19 cellular contexts compared by ENCODE assay signal in the genomic region with DNA sequence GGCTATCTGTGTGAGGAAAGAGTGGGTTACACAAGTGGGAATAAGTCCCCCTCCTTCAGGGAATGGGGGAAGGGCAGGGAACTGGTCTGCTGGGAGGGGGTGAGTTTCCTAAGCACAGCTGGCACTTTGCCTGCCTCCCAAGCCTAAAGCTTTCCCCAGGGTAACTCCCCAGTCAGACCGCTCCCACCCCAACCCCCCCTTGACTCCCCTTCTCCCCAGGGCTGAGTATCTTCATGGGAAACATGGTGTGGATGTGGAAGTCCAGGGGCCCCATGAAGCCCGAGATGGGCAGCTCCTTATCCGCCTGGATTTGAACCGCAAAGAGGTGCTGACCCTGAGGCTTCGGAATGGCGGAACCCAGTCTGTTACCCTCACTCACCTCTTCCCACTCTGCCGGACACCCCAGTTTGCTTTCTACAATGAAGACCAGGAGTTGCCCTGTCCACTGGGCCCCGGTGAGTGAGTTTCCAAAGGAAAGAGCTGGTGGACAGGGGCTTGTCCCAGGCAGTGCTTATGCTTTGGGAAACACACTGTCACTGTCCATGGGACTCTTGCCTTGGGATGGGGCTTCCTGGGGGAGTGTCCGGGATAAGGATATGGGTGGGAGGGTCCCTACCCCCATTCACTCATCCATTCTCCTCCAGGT. TPM values are rescaled to one million over a fixed set of nuclear protein-coding genes. Genes with fewer than 3 reads are reported as not detected.
DNase-seq lines count a peak whose midpoint lies in the region; ATAC-seq and TF ChIP-seq lines count a peak whose summit lies in the region.
"Had no signal": no experiment of that assay in that cellular context is flagged by ENCODE, and none has a peak within 500 bp of the region (broad histone marks: within the 10 kb centered on the region; RNA-seq: fewer than 3 reads in every experiment).

No MANE protein-coding gene starts in this region.

- TF ChIP-seq CTCF in PC-3 (conservative IDR thresholded peaks at IDR 0.05; ENCODE audit: low read depth, low read length) (no peak), heart left ventricle (IDR thresholded peaks at IDR 0.05) (no peak), coronary artery (IDR thresholded peaks at IDR 0.05) (no peak)

- POLR2A ChIA-PET in PC-3 (lab: Charles Lee; ENCODE audit: unreplicated experiment): no interaction called here

- H3K9ac ChIP-seq in PC-3 (ENCODE audit: low read length) (no peak overlapping the region), skeletal muscle tissue (ENCODE audit: low read depth in 1 of 3, low read length in 3 of 3) (peak overlapping the region in 1 of 3 donors; percentile 40)

- no peak overlapping the region for H3K4me3 ChIP-seq in PC-3 (ENCODE audit: low read length)
- no peak overlapping the region for H3K4me3 ChIP-seq in heart left ventricle
- no peak overlapping the region for H3K4me3 ChIP-seq in skeletal muscle tissue (ENCODE audit: low read length in 3 of 3)
- H3K4me3 ChIP-seq in coronary artery: no peak overlapping the region
- H3K4me3 ChIP-seq: mucosa of descending colon, thoracic aorta had no signal

- intact Hi-C loops in PC-3 (cut with micrococcal nuclease) (no loop called here), heart left ventricle (cut with DNase I) (no loop called here)

- no peaks in the 10 kb centered on the region for H3F3A ChIP-seq in PC-3 (ENCODE audit: low read length, unreplicated experiment)

- no peaks in the 10 kb centered on the region for H3K9me2 ChIP-seq in PC-3 (replicated peaks; ENCODE audit: low read length)

- no peak for TF ChIP-seq POLR2A in heart left ventricle (IDR thresholded peaks at IDR 0.05)

- H3K79me2 ChIP-seq in PC-3 (ENCODE audit: low read length): no peaks in the 10 kb centered on the region

- no peaks in the 10 kb centered on the region for H4K20me1 ChIP-seq in PC-3 (ENCODE audit: low read length)

- CTCF ChIA-PET in PC-3 (lab: Charles Lee): no interaction called here

- H3K4me1 ChIP-seq in PC-3 (ENCODE audit: insufficient read depth, low read length) (no peaks in the 10 kb centered on the region), heart left ventricle (peaks cover 0 to 32% (median 4%) of the 10 kb centered on the region in 12 donors), skeletal muscle tissue (ENCODE audit: control insufficient read depth in 3 of 3, insufficient read depth in 3 of 3, low read length in 3 of 3) (peaks cover 4 to 13% (median 6%) of the 10 kb centered on the region in 3 donors)

- DNase-seq in PC-3: no peak
- DNase-seq in heart left ventricle: no peak
- no peak for DNase-seq in DMS53 (lab: John Stamatoyannopoulos, UW)
- DNase-seq in coronary artery (ENCODE audit: low spot score): no peak
- no peak for DNase-seq in stimulated activated naive B cell treated with anti-CD40 and anti-IgM and Interleukin-4, amounts not matched to agents 10 μg/mL and 1 μg/mL and 100 μg/mL, for 72 hours
- DNase-seq: activated gamma-delta T cell treated with Interleukin-2 at 50 U/mL for 16 hours; caudate nucleus; CD8-positive, alpha-beta memory T cell; HFFc6; MM.1S; mucosa of descending colon; NCI-H2171 treated with DMSO at 0.1 percent for 48 hours; NCI-H82; OCI-M1; T-helper 17 cell had no signal

- 86 to 99% (median 90%) methylated on average over 8 to 9 of the region's 9 CpGs for whole genome bisulfite sequencing in heart left ventricle, 4 donors

- H3K9me3 Mint-ChIP-seq in stimulated activated naive B cell treated with anti-CD40 and anti-IgM and Interleukin-4, amounts not matched to agents 10 μg/mL and 1 μg/mL and 100 μg/mL, for 72 hours: no peaks in the 10 kb centered on the region
- H3K9me3 Mint-ChIP-seq: CD8-positive, alpha-beta memory T cell; HFFc6; IgD-negative memory B cell had no signal

- no peaks in the 10 kb centered on the region for H3K27me3 Mint-ChIP-seq in stimulated activated naive B cell treated with anti-CD40 and anti-IgM and Interleukin-4, amounts not matched to agents 10 μg/mL and 1 μg/mL and 100 μg/mL, for 72 hours
- H3K27me3 Mint-ChIP-seq: CD8-positive, alpha-beta memory T cell; IgD-negative memory B cell; T-helper 17 cell had no signal

- TSS peak; percentile 27 for BruUV-seq in PC-3 (replicated peaks; lab: Mats Ljungman, UMichigan)

- ATAC-seq in PC-3 (no peak), heart left ventricle (peak in 3 of 4 donors; percentile 8 to 20 (median 17))
- ATAC-seq in stimulated activated naive B cell treated with anti-CD40 and anti-IgM and Interleukin-4, amounts not matched to agents 10 μg/mL and 1 μg/mL and 100 μg/mL, for 72 hours (replicated peaks): no peak
- ATAC-seq: mucosa of descending colon, T-helper 17 cell had no signal

- H3K36me3 ChIP-seq in PC-3 (ENCODE audit: low read depth, low read length): peaks cover 2% of the 10 kb centered on the region
- peaks cover 0 to 56% (median 50%) of the 10 kb centered on the region in 9 donors for H3K36me3 ChIP-seq in heart left ventricle
- peaks cover 17 to 36% (median 24%) of the 10 kb centered on the region in 3 donors for H3K36me3 ChIP-seq in skeletal muscle tissue (ENCODE audit: control insufficient read depth in 3 of 3, insufficient read depth in 3 of 3, low read length in 3 of 3)

- H3K9me3 ChIP-seq in PC-3 (ENCODE audit: low read length) (no peaks in the 10 kb centered on the region), heart left ventricle (no peaks in the 10 kb centered on the region), skeletal muscle tissue (ENCODE audit: control insufficient read depth in 3 of 3, low read length in 3 of 3) (no peaks in the 10 kb centered on the region)
- H3K9me3 ChIP-seq: mucosa of descending colon, thoracic aorta had no signal

- no peaks in the 10 kb centered on the region for H3K27me3 ChIP-seq in PC-3 (ENCODE audit: low read length)
- no peaks in the 10 kb centered on the region for H3K27me3 ChIP-seq in heart left ventricle
- H3K27me3 ChIP-seq in skeletal muscle tissue (ENCODE audit: control insufficient read depth in 3 of 3, insufficient read depth in 3 of 3, low read length in 3 of 3): no peaks in the 10 kb centered on the region

- peaks cover 7 to 12% of the 10 kb centered on the region in 2 donors for H3K4me1 Mint-ChIP-seq in stimulated activated naive B cell treated with anti-CD40 and anti-IgM and Interleukin-4, amounts not matched to agents 10 μg/mL and 1 μg/mL and 100 μg/mL, for 72 hours

- no peak overlapping the region for H3K4me3 Mint-ChIP-seq in stimulated activated naive B cell treated with anti-CD40 and anti-IgM and Interleukin-4, amounts not matched to agents 10 μg/mL and 1 μg/mL and 100 μg/mL, for 72 hours
- H3K4me3 Mint-ChIP-seq: CD8-positive, alpha-beta memory T cell; HFFc6; T-helper 17 cell had no signal

- peaks cover 19 to 24% of the 10 kb centered on the region in 2 donors for H3K36me3 Mint-ChIP-seq in stimulated activated naive B cell treated with anti-CD40 and anti-IgM and Interleukin-4, amounts not matched to agents 10 μg/mL and 1 μg/mL and 100 μg/mL, for 72 hours

- no peak overlapping the region for H2AFZ ChIP-seq in PC-3 (ENCODE audit: low read length)

- H3K27ac ChIP-seq in PC-3 (ENCODE audit: low read length) (no peak overlapping the region), heart left ventricle (peak overlapping the region in 7 of 12 donors; percentile 13 to 53 (median 50)), skeletal muscle tissue (ENCODE audit: low read depth, low read length) (peak overlapping the region; percentile 51), coronary artery (peak overlapping the region in 1 of 2 donors; percentile 44)
- H3K27ac ChIP-seq: thoracic aorta, VCaP had no signal

- no peak overlapping the region for H3K27ac Mint-ChIP-seq in stimulated activated naive B cell treated with anti-CD40 and anti-IgM and Interleukin-4, amounts not matched to agents 10 μg/mL and 1 μg/mL and 100 μg/mL, for 72 hours
- H3K27ac Mint-ChIP-seq: HFFc6, IgD-negative memory B cell, T-helper 17 cell had no signal

- H3K4me2 ChIP-seq in PC-3 (ENCODE audit: low read length): no peak overlapping the region

RNA-seq across cellular contexts. Expression of a gene that starts 14.9 kb away (rescaled TPM):
- total RNA-seq in PC-3 (2014; rRNA removed) (68.5 and 71.6 TPM in 2 replicates), heart left ventricle (10 to 100 TPM in 7 of 9 donors, 1 to 10 TPM in 2; 7.5 to 43.6 (median 13.3) TPM), skeletal muscle tissue (27.7 TPM)
- polyA plus RNA-seq in heart left ventricle: 10 to 100 TPM; 10.8 to 25.3 TPM

RNA-seq across cellular contexts. Expression of a gene that starts 17.6 kb away (rescaled TPM):
- 399 and 405 TPM in 2 replicates for total RNA-seq in PC-3 (2014; rRNA removed)
- 100 to 1,000 TPM; 147 to 432 (median 217) TPM for total RNA-seq in heart left ventricle
- polyA plus RNA-seq in heart left ventricle: 100 to 1,000 TPM; 170 to 443 TPM
- 196 TPM for total RNA-seq in skeletal muscle tissue

RNA-seq across cellular contexts. Expression of a gene that starts 25.8 kb away (rescaled TPM):
- 0.80 and 1.4 TPM in 2 replicates for total RNA-seq in PC-3 (2014; rRNA removed)
- 10 to 100 TPM in 3 of 9 donors, 1 to 10 TPM in 6; 4.2 to 11.5 (median 8.3) TPM for total RNA-seq in heart left ventricle
- polyA plus RNA-seq in heart left ventricle: 1 to 10 TPM; 1.8 to 6.9 TPM
- 1.0 TPM for total RNA-seq in skeletal muscle tissue
- polyA plus RNA-seq: CD8-positive, alpha-beta memory T cell had no signal

Comparison
In these comparisons a context has a peak if more than half of its experiments do, and no peak if none do; other contexts are left out.
1. ATAC-seq: peak in heart left ventricle (3 of 4); none in PC-3 (single experiment) and stimulated activated naive B cell treated with anti-CD40 and anti-IgM and Interleukin-4, amounts not matched to agents 10 μg/mL and 1 μg/mL and 100 μg/mL, for 72 hours (0 of 2).